21 cellular contexts compared by ENCODE assay signal in genomic region chr22:47624277-47625012, GRCh38.
"Had no signal": no experiment of that assay in that cellular context is flagged by ENCODE, and none has a peak within 500 bp of the region (broad histone marks: within the 10 kb centered on the region; RNA-seq: fewer than 3 reads in every experiment).

No MANE protein-coding gene starts in this region.

- H3K27ac Mint-ChIP-seq: activated CD4-positive, alpha-beta T cell treated with anti-CD3 and anti-CD28 coated beads, Interleukin-2, amount 10 ng/mL, durations not matched to agents 7 days and 5 days; activated naive CD4-positive, alpha-beta T cell treated with anti-CD3 and anti-CD28 coated beads for 36 hours; activated naive CD8-positive, alpha-beta T cell treated with anti-CD3 and anti-CD28 coated beads, Interleukin-2, amount 10 ng/mL, durations not matched to agents 7 days and 5 days; activated T-helper 2 cell treated with anti-CD3 and anti-CD28 coated beads, Interferon-gamma antibody, Interleukin-2, Interleukin-4, amounts not matched to agents 10 μg/mL and 5 μg/mL and 100 μg/mL, durations not matched to agents 14 hours and 24 hours and 36 hours; nephron; type B pancreatic cell had no signal

- H3K4me1 Mint-ChIP-seq: activated CD4-positive, alpha-beta T cell treated with anti-CD3 and anti-CD28 coated beads, Interleukin-2, amount 10 ng/mL, durations not matched to agents 7 days and 5 days; activated naive CD8-positive, alpha-beta T cell treated with anti-CD3 and anti-CD28 coated beads, Interleukin-2, amount 10 ng/mL, durations not matched to agents 7 days and 5 days; nephron had no signal

- H3K9me3 ChIP-seq: breast epithelium, left lung, thoracic aorta had no signal

- H3K4me1 ChIP-seq: breast epithelium, foreskin keratinocyte, left lung had no signal

- H3K27ac ChIP-seq: breast epithelium, foreskin keratinocyte, left lung, thoracic aorta, WERI-Rb-1 had no signal

- DNase-seq: activated CD4-positive, alpha-beta T cell treated with anti-CD3 and anti-CD28 coated beads, Interleukin-2, amount 10 ng/mL, durations not matched to agents 7 days and 5 days; activated CD4-positive, CD25-positive, alpha-beta regulatory T cell treated with anti-CD3 and anti-CD28 coated beads, Interleukin-2, amount 50 U/mL, for 72 hours; activated CD8-positive, alpha-beta memory T cell treated with anti-CD3 and anti-CD28 coated beads, Interleukin-2, amount 50 U/mL, for 4 hours; activated naive CD4-positive, alpha-beta T cell treated with anti-CD3 and anti-CD28 coated beads for 36 hours; activated naive CD8-positive, alpha-beta T cell treated with anti-CD3 and anti-CD28 coated beads, Interleukin-2, amount 10 ng/mL, durations not matched to agents 7 days and 5 days; activated T-cell treated with anti-CD3 and anti-CD28 coated beads, Interleukin-2, amount 50 U/mL, for 4 hours; amniotic stem cell; cortex of kidney; foreskin keratinocyte; left lung; mammary epithelial cell; occipital lobe; stimulated activated CD4-positive, alpha-beta T cell treated with anti-CD3 and anti-CD28 coated beads, Interleukin-4, amount 100 ng/mL, for 24 hours; stimulated activated naive CD4-positive, alpha-beta T cell treated with Interleukin-2 at 50 U/mL for 16 hours; T-helper 1 cell; WERI-Rb-1 had no signal

- H3K4me3 Mint-ChIP-seq: activated CD4-positive, alpha-beta T cell treated with anti-CD3 and anti-CD28 coated beads, Interleukin-2, amount 10 ng/mL, durations not matched to agents 7 days and 5 days; activated naive CD4-positive, alpha-beta T cell treated with anti-CD3 and anti-CD28 coated beads for 36 hours; activated naive CD8-positive, alpha-beta T cell treated with anti-CD3 and anti-CD28 coated beads, Interleukin-2, amount 10 ng/mL, durations not matched to agents 7 days and 5 days; activated T-cell treated with anti-CD3 and anti-CD28 coated beads, Interleukin-2, amount 50 U/mL, for 4 hours; nephron; type B pancreatic cell had no signal

- ATAC-seq: activated T-cell treated with anti-CD3 and anti-CD28 coated beads, Interleukin-2, amount 50 U/mL, for 4 hours; foreskin keratinocyte; left lung had no signal

- H3K9me3 Mint-ChIP-seq: activated CD4-positive, alpha-beta T cell treated with anti-CD3 and anti-CD28 coated beads, Interleukin-2, amount 10 ng/mL, durations not matched to agents 7 days and 5 days; activated naive CD4-positive, alpha-beta T cell treated with anti-CD3 and anti-CD28 coated beads for 36 hours; activated naive CD8-positive, alpha-beta T cell treated with anti-CD3 and anti-CD28 coated beads, Interleukin-2, amount 10 ng/mL, durations not matched to agents 7 days and 5 days; activated T-cell treated with anti-CD3 and anti-CD28 coated beads, Interleukin-2, amount 50 U/mL, for 4 hours; activated T-helper 2 cell treated with anti-CD3 and anti-CD28 coated beads, Interferon-gamma antibody, Interleukin-2, Interleukin-4, amounts not matched to agents 10 μg/mL and 5 μg/mL and 100 μg/mL, durations not matched to agents 14 hours and 24 hours and 36 hours; nephron; type B pancreatic cell had no signal

- H3K4me3 ChIP-seq: breast epithelium, left lung, thoracic aorta had no signal

- H3K36me3 ChIP-seq: breast epithelium, left lung, thoracic aorta, WERI-Rb-1 had no signal

- H3K36me3 Mint-ChIP-seq: activated naive CD8-positive, alpha-beta T cell treated with anti-CD3 and anti-CD28 coated beads, Interleukin-2, amount 10 ng/mL, durations not matched to agents 7 days and 5 days; type B pancreatic cell had no signal

- H3K27me3 ChIP-seq: foreskin keratinocyte had no signal

- H3K27me3 Mint-ChIP-seq: activated CD4-positive, alpha-beta T cell treated with anti-CD3 and anti-CD28 coated beads, Interleukin-2, amount 10 ng/mL, durations not matched to agents 7 days and 5 days; type B pancreatic cell had no signal
